Comparison of ENCODE assay signal across 8 cellular contexts in genomic region chr6:138571585-138572199, GRCh38.
DNase-seq lines count a peak whose midpoint lies in the region; ATAC-seq and TF ChIP-seq lines count a peak whose summit lies in the region.

No MANE protein-coding gene starts in this region.

- no peaks in the 10 kb centered on the region for H3K9me3 ChIP-seq in esophagus squamous epithelium
- no peaks in the 10 kb centered on the region for H3K9me3 ChIP-seq in naive thymus-derived CD4-positive, alpha-beta T cell (ENCODE audit: control insufficient read depth in 2 of 3, low read length in 3 of 3)

- DNase-seq in AG04449 (ENCODE audit: low read depth, low spot score) (no peak), NCI-H146 (lab: John Stamatoyannopoulos, UW) (peak; percentile 71), esophagus squamous epithelium (lab: John Stamatoyannopoulos, UW) (no peak), cortex of kidney (lab: John Stamatoyannopoulos, UW) (no peak), NCI-H1694 treated with DMSO at 0.1 percent for 48 hours (lab: John Stamatoyannopoulos, UW) (no peak), NCI-H2227 (lab: John Stamatoyannopoulos, UW; ENCODE audit: unreplicated experiment) (no peak)
- no peak for DNase-seq in naive thymus-derived CD4-positive, alpha-beta T cell
- DNase-seq in NK-92 treated with Interleukin-12 subunit alpha and Interleukin-12 subunit beta, amount 100 ng/mL, for 24 hours (lab: John Stamatoyannopoulos, UW): no peak

- intact Hi-C loops in esophagus squamous epithelium (cut with DNase I): no loop called here
- intact Hi-C loops in naive thymus-derived CD4-positive, alpha-beta T cell (cut with micrococcal nuclease): no loop called here

- no peaks in the 10 kb centered on the region for H3K36me3 Mint-ChIP-seq in naive thymus-derived CD4-positive, alpha-beta T cell

- H3K27ac Mint-ChIP-seq in naive thymus-derived CD4-positive, alpha-beta T cell: no peak overlapping the region

- no peaks in the 10 kb centered on the region for H3K27me3 ChIP-seq in esophagus squamous epithelium
- H3K27me3 ChIP-seq in naive thymus-derived CD4-positive, alpha-beta T cell (ENCODE audit: control insufficient read depth in 2 of 2, insufficient read depth in 2 of 2, low read length in 2 of 2): peaks cover 0 to 16% of the 10 kb centered on the region in 2 donors

- TF ChIP-seq CTCF in AG04449 (IDR thresholded peaks at IDR 0.05; ENCODE audit: insufficient read depth, low read length, missing control alignments): no peak
- no peak for TF ChIP-seq CTCF in esophagus squamous epithelium (IDR thresholded peaks at IDR 0.05)

- peak overlapping the region in 7 of 10 donors; percentile 11 to 68 (median 50) for H3K4me3 Mint-ChIP-seq in naive thymus-derived CD4-positive, alpha-beta T cell

- H3K4me1 ChIP-seq in esophagus squamous epithelium: peaks cover 0 to 23% (median 0%) of the 10 kb centered on the region in 3 donors
- no peaks in the 10 kb centered on the region for H3K4me1 ChIP-seq in naive thymus-derived CD4-positive, alpha-beta T cell (ENCODE audit: control insufficient read depth in 2 of 2, insufficient read depth in 2 of 2, low read length in 2 of 2)

- no peak for ATAC-seq in naive thymus-derived CD4-positive, alpha-beta T cell

- H3K27me3 Mint-ChIP-seq in naive thymus-derived CD4-positive, alpha-beta T cell: peaks cover 6 to 24% (median 8%) of the 10 kb centered on the region in 5 donors

- no peak for TF ChIP-seq POLR2A in esophagus squamous epithelium (IDR thresholded peaks at IDR 0.05)

- peak overlapping the region in 1 of 4 donors; percentile 49 for H3K27ac ChIP-seq in esophagus squamous epithelium
- no peak overlapping the region for H3K27ac ChIP-seq in naive thymus-derived CD4-positive, alpha-beta T cell (ENCODE audit: low read depth, low read length)

- POLR2A ChIA-PET in AG04449 (lab: Yijun Ruan, JAX): no interaction called here
- POLR2A ChIA-PET in naive thymus-derived CD4-positive, alpha-beta T cell (lab: Charles Lee): no interaction called here

- no peaks in the 10 kb centered on the region for H3K9me3 Mint-ChIP-seq in naive thymus-derived CD4-positive, alpha-beta T cell

- H3K4me1 Mint-ChIP-seq in naive thymus-derived CD4-positive, alpha-beta T cell: peaks cover 0 to 9% (median 0%) of the 10 kb centered on the region in 7 donors

- CTCF ChIA-PET in AG04449 (lab: Yijun Ruan, JAX): interaction anchor here (1.0 to 14.6 kb wide), 4 partner anchors 12 to 34 kb away, joined by 3 to 126 read pairs (median 3); no protein-coding TSS in a partner anchor
- CTCF ChIA-PET in naive thymus-derived CD4-positive, alpha-beta T cell (lab: Charles Lee): no interaction called here

- WGBS in esophagus squamous epithelium, 2 donors: 16 to 29% methylated on average over 16 of the region's 16 CpGs

- H3K36me3 ChIP-seq in esophagus squamous epithelium: no peaks in the 10 kb centered on the region
- H3K36me3 ChIP-seq in naive thymus-derived CD4-positive, alpha-beta T cell (ENCODE audit: control insufficient read depth in 2 of 3, insufficient read depth in 3 of 3, low read length in 3 of 3): no peaks in the 10 kb centered on the region

- H3K4me3 ChIP-seq in AG04449 (ENCODE audit: low read depth, low read length): peak overlapping the region; percentile 56
- peak overlapping the region in 3 of 4 donors; percentile 32 to 58 (median 37) for H3K4me3 ChIP-seq in esophagus squamous epithelium
- no peak overlapping the region for H3K4me3 ChIP-seq in naive thymus-derived CD4-positive, alpha-beta T cell (ENCODE audit: low read length)
